In genomic region chr10:22345301-22346086, GRCh38 we compare ENCODE assay signal across 8 cellular contexts.
DNase-seq lines count a peak whose midpoint lies in the region; ATAC-seq lines count a peak whose summit lies in the region.

Gene SPAG6 (plus strand): TSS chr10:22345496. CDS start chr10:22345612, 116 bp downstream.

- H3K9me3 Mint-ChIP-seq in activated naive CD8-positive, alpha-beta T cell (ENCODE audit: low read depth): no peaks in the 10 kb centered on the region

- H3K27me3 Mint-ChIP-seq in activated naive CD8-positive, alpha-beta T cell: peaks cover 47% of the 10 kb centered on the region

- peak within 1 kb of the TSS; percentile 34 for H3K4me3 Mint-ChIP-seq in activated naive CD8-positive, alpha-beta T cell

- peak; percentile 21 for DNase-seq in NCI-H2029 treated with DMSO at 0.1 percent for 48 hours (lab: John Stamatoyannopoulos, UW)
- peak; percentile 12 for DNase-seq in kidney tubule cell (ENCODE audit: low spot score)
- DNase-seq in stimulated activated naive CD4-positive, alpha-beta T cell (lab: John Stamatoyannopoulos, UW): peak in 4 of 6 experiments; percentile 21 to 39 (median 27)
- DNase-seq in amniotic stem cell (lab: John Stamatoyannopoulos, UW): no peak

- H3K4me1 Mint-ChIP-seq in activated naive CD8-positive, alpha-beta T cell (ENCODE audit: low read depth): peaks cover 12% of the 10 kb centered on the region

- peaks cover 3% of the 10 kb centered on the region for H3K36me3 Mint-ChIP-seq in activated naive CD8-positive, alpha-beta T cell

- H3K27ac Mint-ChIP-seq in activated naive CD8-positive, alpha-beta T cell: peak within 1 kb of the TSS; percentile 76

- ATAC-seq in GM19023 (IDR thresholded peaks at IDR 0.05; ENCODE audit: unreplicated experiment) (peak; percentile 41), GM21825 (IDR thresholded peaks at IDR 0.05; ENCODE audit: unreplicated experiment) (no peak), GM21447 (IDR thresholded peaks at IDR 0.05; ENCODE audit: unreplicated experiment) (no peak)
